In genomic region chr7:149796287-149796860, GRCh38 we compare ENCODE assay signal across 2 cellular contexts.
TF ChIP-seq lines count a peak whose summit lies in the region.

No MANE protein-coding gene starts in this region.

TF ChIP-seq in HCT116, 20 proteins besides CTCF, POLR2A, EP300 and RAD21:
- TF ChIP-seq JUND (IDR thresholded peaks at IDR 0.05) (no peak), SP1 (IDR thresholded peaks at IDR 0.05; ENCODE audit: low read depth) (no peak), ZBTB33 (IDR thresholded peaks at IDR 0.05; ENCODE audit: extremely low read depth, insufficient replicate concordance, low read length) (no peak), ZFX (IDR thresholded peaks at IDR 0.05) (no peak), TCF7L2 (IDR thresholded peaks at IDR 0.05; ENCODE audit: borderline replicate concordance, extremely low read depth, insufficient read depth, insufficient read length) (no peak), EGR1 (IDR thresholded peaks at IDR 0.05; ENCODE audit: low read depth) (no peak), POLR2AphosphoS5 (IDR thresholded peaks at IDR 0.05; ENCODE audit: low read depth, low read length) (no peak)
TF ChIP-seq in HCT116: peak in this region for 0.

TF ChIP-seq in H1, 55 proteins besides CTCF, POLR2A, EP300 and RAD21:
- TF ChIP-seq MAX (IDR thresholded peaks at IDR 0.05): peak; percentile 75
- no peak for TF ChIP-seq RXRA (IDR thresholded peaks at IDR 0.05; ENCODE audit: insufficient read depth, low read depth, low read length)
